23 cellular contexts compared by ENCODE assay signal in the genomic region with DNA sequence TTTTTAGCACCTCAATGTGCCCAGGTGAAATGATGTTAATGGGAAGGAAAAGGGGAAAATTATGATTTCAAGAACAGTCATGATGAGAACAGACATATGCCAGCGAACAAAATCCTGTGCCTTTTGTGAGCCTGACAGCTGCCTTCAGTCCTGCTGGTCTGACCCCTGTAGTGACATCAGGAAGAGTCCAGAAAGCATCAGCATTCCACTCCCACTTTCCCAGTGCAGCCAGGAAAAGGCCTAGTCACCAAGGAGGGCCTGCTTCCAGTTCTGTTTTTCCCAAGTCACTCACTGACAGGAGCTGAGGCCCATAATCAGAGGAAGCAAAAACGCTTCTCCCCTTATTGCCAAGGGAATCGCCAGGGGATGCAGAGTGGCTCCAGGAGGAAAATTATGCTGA.
"Had no signal": no experiment of that assay in that cellular context is flagged by ENCODE, and none has a peak within 500 bp of the region (broad histone marks: within the 10 kb centered on the region; RNA-seq: fewer than 3 reads in every experiment).

No MANE protein-coding gene starts in this region.

- H3K4me3 ChIP-seq: breast epithelium, colonic mucosa, dorsolateral prefrontal cortex, sigmoid colon, thyroid gland, upper lobe of right lung had no signal

- H3K27ac ChIP-seq: breast epithelium, colonic mucosa, dorsolateral prefrontal cortex, foreskin keratinocyte, sigmoid colon, thyroid gland, upper lobe of right lung had no signal

- H3K27me3 Mint-ChIP-seq: memory B cell had no signal

- H3K27me3 ChIP-seq: breast epithelium, colonic mucosa, dorsolateral prefrontal cortex, sigmoid colon, thyroid gland, upper lobe of right lung had no signal

- FAIRE-seq: endothelial cell of umbilical vein, TTC549 had no signal

- H3K4me1 ChIP-seq: breast epithelium, colonic mucosa, foreskin keratinocyte, sigmoid colon, thyroid gland, upper lobe of right lung had no signal

- H3K4me3 Mint-ChIP-seq: activated naive CD8-positive, alpha-beta T cell; effector memory CD8-positive, alpha-beta T cell; memory B cell; naive B cell had no signal

- DNase-seq: activated CD4-positive, alpha-beta T cell treated with anti-CD3 and anti-CD28 coated beads for 1 hour; activated naive CD4-positive, alpha-beta T cell; activated T-cell treated with anti-CD3 and anti-CD28 coated beads, Interleukin-2, amount 50 U/mL, for 1 hour; colonic mucosa; dorsolateral prefrontal cortex; effector memory CD8-positive, alpha-beta T cell; foreskin keratinocyte; hippocampal formation; naive B cell; nucleus accumbens; sigmoid colon; stimulated activated CD4-positive, alpha-beta T cell treated with anti-CD3 and anti-CD28 coated beads, Interleukin-4, amount 100 ng/mL, for 1 hour; stimulated activated naive CD8-positive, alpha-beta T cell treated with anti-CD3 and anti-CD28 coated beads, Interleukin-15, Interleukin-2, amounts not matched to agents 100 U/mL and 50 U/mL, for 24 hours; substantia nigra; T-helper 1 cell; thyroid gland; upper lobe of right lung had no signal

- H3K9me3 Mint-ChIP-seq: activated T-helper 2 cell treated with anti-CD3 and anti-CD28 coated beads, Interferon-gamma antibody, Interleukin-2, Interleukin-4, amounts not matched to agents 10 μg/mL and 5 μg/mL and 100 μg/mL, durations not matched to agents 14 hours and 24 hours and 36 hours; effector memory CD8-positive, alpha-beta T cell; naive B cell had no signal

- H3K36me3 Mint-ChIP-seq: activated naive CD8-positive, alpha-beta T cell; memory B cell; naive B cell had no signal

- H3K9me3 ChIP-seq: breast epithelium, colonic mucosa, sigmoid colon, thyroid gland, upper lobe of right lung had no signal

- H3K27ac Mint-ChIP-seq: activated naive CD8-positive, alpha-beta T cell; activated T-helper 2 cell treated with anti-CD3 and anti-CD28 coated beads, Interferon-gamma antibody, Interleukin-2, Interleukin-4, amounts not matched to agents 10 μg/mL and 5 μg/mL and 100 μg/mL, durations not matched to agents 14 hours and 24 hours and 36 hours; effector memory CD8-positive, alpha-beta T cell; memory B cell had no signal

- H3K36me3 ChIP-seq: breast epithelium, colonic mucosa, sigmoid colon, thyroid gland, upper lobe of right lung had no signal
